25 cellular contexts compared by ENCODE assay signal in the genomic region with DNA sequence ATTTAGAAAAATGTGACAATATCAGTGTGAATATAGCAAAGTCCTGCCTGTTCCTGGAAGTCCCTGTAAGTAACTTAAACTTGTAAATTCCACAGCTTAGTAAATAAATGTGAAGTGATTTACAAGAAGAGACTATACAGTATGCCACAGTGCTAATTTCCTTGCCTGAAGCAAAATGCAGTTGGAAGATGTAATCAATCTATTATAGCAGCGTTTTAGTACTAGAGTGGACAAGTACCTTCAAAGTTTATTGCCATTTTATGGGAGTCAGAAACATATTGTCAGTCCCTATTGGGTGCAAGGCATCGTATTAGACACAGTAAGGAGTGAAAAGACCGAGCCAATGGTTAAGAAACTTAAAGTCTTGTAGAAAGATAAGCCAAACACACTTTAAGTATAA.
"Had no signal": no experiment of that assay in that cellular context is flagged by ENCODE, and none has a peak within 500 bp of the region (broad histone marks: within the 10 kb centered on the region; RNA-seq: fewer than 3 reads in every experiment).

No MANE protein-coding gene starts in this region.

- H3K79me2 ChIP-seq: hepatocyte had no signal

- H3K27me3 ChIP-seq: colonic mucosa, dorsolateral prefrontal cortex, esophagus muscularis mucosa, esophagus squamous epithelium, foreskin keratinocyte, gastrocnemius medialis, gastroesophageal sphincter, heart left ventricle, heart right ventricle, hepatocyte had no signal

- H2AFZ ChIP-seq: hepatocyte had no signal

- H3K27ac ChIP-seq: colonic mucosa, coronary artery, dorsolateral prefrontal cortex, epithelial cell of prostate, esophagus muscularis mucosa, esophagus squamous epithelium, foreskin keratinocyte, gastrocnemius medialis, gastroesophageal sphincter, heart left ventricle, heart right ventricle, hepatocyte had no signal

- ATAC-seq: effector memory CD8-positive, alpha-beta T cell; esophagus mucosa; foreskin keratinocyte; gastrocnemius medialis; gastroesophageal sphincter; heart left ventricle; heart right ventricle had no signal

- H3K36me3 ChIP-seq: colonic mucosa, esophagus muscularis mucosa, esophagus squamous epithelium, gastrocnemius medialis, gastroesophageal sphincter, heart left ventricle, heart right ventricle had no signal

- H3K9me3 ChIP-seq: colonic mucosa, esophagus muscularis mucosa, esophagus squamous epithelium, gastrocnemius medialis, gastroesophageal sphincter, heart right ventricle had no signal

- DNase-seq: colonic mucosa; cortex of kidney; dermis blood vessel endothelial cell; dorsolateral prefrontal cortex; effector CD4-positive, alpha-beta T cell; effector CD8-positive, alpha-beta T cell; effector memory CD4-positive, alpha-beta T cell; effector memory CD8-positive, alpha-beta T cell; endodermal cell; erythroblast; esophagus squamous epithelium; foreskin fibroblast; foreskin keratinocyte; foreskin melanocyte; gastrocnemius medialis; glutamatergic neuron; head of caudate nucleus; heart left ventricle; heart right ventricle had no signal

- H3K4me2 ChIP-seq: hepatocyte had no signal

- H3K4me1 ChIP-seq: colonic mucosa, esophagus squamous epithelium, foreskin keratinocyte, gastrocnemius medialis, gastroesophageal sphincter, heart left ventricle, heart right ventricle had no signal

- H3K4me3 ChIP-seq: colonic mucosa, coronary artery, dorsolateral prefrontal cortex, esophagus muscularis mucosa, esophagus squamous epithelium, gastrocnemius medialis, gastroesophageal sphincter, heart left ventricle, heart right ventricle, hepatocyte had no signal
